Comparison of ENCODE assay signal across 1 cellular context in genomic region chr19:7197760-7198696, GRCh38.
TF ChIP-seq lines count a peak whose summit lies in the region.

No MANE protein-coding gene starts in this region.

TF ChIP-seq in WTC11, 78 proteins besides CTCF, POLR2A, EP300 and RAD21 (continued from another document):
- TF ChIP-seq ZNF281 (CRISPR knock-in tag; IDR thresholded peaks at IDR 0.05) (no peak), ZNF121 (CRISPR knock-in tag; IDR thresholded peaks at IDR 0.05) (no peak), ATF6 (CRISPR knock-in tag; IDR thresholded peaks at IDR 0.05) (no peak), TP53 (CRISPR knock-in tag; IDR thresholded peaks at IDR 0.05) (0 out of 2 replicates have a peak, but pooled peaks have one; percentile 58), ZNF263 (CRISPR knock-in tag; IDR thresholded peaks at IDR 0.05; ENCODE audit: low read depth) (no peak), NFATC4 (CRISPR knock-in tag; IDR thresholded peaks at IDR 0.05) (no peak), USF1 (CRISPR knock-in tag; IDR thresholded peaks at IDR 0.05) (0 out of 2 replicates have a peak, but pooled peaks have one; percentile 8), TCF7 (CRISPR knock-in tag; IDR thresholded peaks at IDR 0.05; ENCODE audit: low read depth) (no peak), GTF2I (CRISPR knock-in tag; conservative IDR thresholded peaks at IDR 0.05) (no peak), OVOL2 (CRISPR knock-in tag; IDR thresholded peaks at IDR 0.05; ENCODE audit: borderline replicate concordance) (no peak), E2F5 (CRISPR knock-in tag; IDR thresholded peaks at IDR 0.05) (no peak; the same call in 1 of the 2 replicates), MAX (CRISPR knock-in tag; IDR thresholded peaks at IDR 0.05) (peak; percentile 64), TEAD1 (CRISPR knock-in tag; IDR thresholded peaks at IDR 0.05) (peak; percentile 36; the same call in 1 of the 2 replicates), FOXJ3 (CRISPR knock-in tag; IDR thresholded peaks at IDR 0.05; ENCODE audit: borderline replicate concordance) (no peak), ZNF232 (CRISPR knock-in tag; IDR thresholded peaks at IDR 0.05) (no peak), AR (CRISPR knock-in tag; IDR thresholded peaks at IDR 0.05) (no peak), CREB1 (CRISPR knock-in tag; IDR thresholded peaks at IDR 0.05) (no peak), FOXP4 (CRISPR knock-in tag; IDR thresholded peaks at IDR 0.05) (0 out of 2 replicates have a peak, but pooled peaks have one; percentile 34), SOX15 (CRISPR knock-in tag; IDR thresholded peaks at IDR 0.05) (no peak), ZNF423 (CRISPR knock-in tag; IDR thresholded peaks at IDR 0.05) (no peak), IRF2 (CRISPR knock-in tag; IDR thresholded peaks at IDR 0.05; ENCODE audit: borderline replicate concordance, low read depth) (no peak), GRHL2 (CRISPR knock-in tag; IDR thresholded peaks at IDR 0.05; ENCODE audit: insufficient replicate concordance, severe bottlenecking) (no peak), ATF3 (CRISPR knock-in tag; conservative IDR thresholded peaks at IDR 0.05) (no peak), JUN (CRISPR knock-in tag; IDR thresholded peaks at IDR 0.05) (no peak), CBFB (CRISPR knock-in tag; IDR thresholded peaks at IDR 0.05; ENCODE audit: low read depth) (no peak), ELF4 (CRISPR knock-in tag; IDR thresholded peaks at IDR 0.05; ENCODE audit: low read depth) (no peak), ZNF219 (CRISPR knock-in tag; IDR thresholded peaks at IDR 0.05; ENCODE audit: borderline replicate concordance) (no peak), HMGXB4 (CRISPR knock-in tag; IDR thresholded peaks at IDR 0.05) (peak; percentile 57; the same call in 1 of the 2 replicates), RELA (CRISPR knock-in tag; IDR thresholded peaks at IDR 0.05; ENCODE audit: borderline replicate concordance) (no peak), ZNF317 (CRISPR knock-in tag; IDR thresholded peaks at IDR 0.05; ENCODE audit: borderline replicate concordance, low read depth) (no peak), ZNF425 (CRISPR knock-in tag; conservative IDR thresholded peaks at IDR 0.05) (no peak), ZBTB43 (CRISPR knock-in tag; IDR thresholded peaks at IDR 0.05) (peak; percentile 99), NR3C1 (CRISPR knock-in tag; conservative IDR thresholded peaks at IDR 0.05; ENCODE audit: low read depth) (no peak), ZNF671 (CRISPR knock-in tag; IDR thresholded peaks at IDR 0.05) (no peak), NR1H2 (CRISPR knock-in tag; IDR thresholded peaks at IDR 0.05) (no peak), ATF1 (CRISPR knock-in tag; IDR thresholded peaks at IDR 0.05) (no peak), MLX (CRISPR knock-in tag; IDR thresholded peaks at IDR 0.05) (no peak), KAT7 (CRISPR knock-in tag; IDR thresholded peaks at IDR 0.05; ENCODE audit: borderline replicate concordance) (no peak)
